16 cellular contexts compared by ENCODE assay signal in genomic region chr3:179739816-179740594, GRCh38.
DNase-seq lines count a peak whose midpoint lies in the region; ATAC-seq and TF ChIP-seq lines count a peak whose summit lies in the region.
"Had no signal": no experiment of that assay in that cellular context is flagged by ENCODE, and none has a peak within 500 bp of the region (broad histone marks: within the 10 kb centered on the region; RNA-seq: fewer than 3 reads in every experiment).

No MANE protein-coding gene starts in this region.

- no peak overlapping the region for H3K4me3 ChIP-seq in CD8-positive, alpha-beta memory T cell (ENCODE audit: low read length)
- H3K4me3 ChIP-seq in PC-3 (ENCODE audit: low read length) = no peak overlapping the region
- H3K4me3 ChIP-seq in mucosa of descending colon = no peak overlapping the region
- H3K4me3 ChIP-seq: BLaER1 treated with 17β-estradiol and CSF1 and Interleukin-3, amounts not matched to agents 10 nM and 100 nM; MG63 had no signal

- TF ChIP-seq CTCF in PC-3 (conservative IDR thresholded peaks at IDR 0.05; ENCODE audit: low read depth, low read length) (no peak), mucosa of descending colon (IDR thresholded peaks at IDR 0.05) (no peak)

- CTCF ChIA-PET in CD8-positive, alpha-beta memory T cell (lab: Charles Lee) = no interaction called here
- CTCF ChIA-PET in PC-3 (lab: Charles Lee) = no interaction called here

- no peaks in the 10 kb centered on the region for H3F3A ChIP-seq in PC-3 (ENCODE audit: low read length, unreplicated experiment)

- no peaks in the 10 kb centered on the region for H3K4me1 ChIP-seq in CD8-positive, alpha-beta memory T cell (ENCODE audit: insufficient read depth, low read length)
- peaks cover 5% of the 10 kb centered on the region; the same call in 1 of the 2 replicates for H3K4me1 ChIP-seq in PC-3 (ENCODE audit: insufficient read depth, low read length)
- H3K4me1 ChIP-seq in mucosa of descending colon (ENCODE audit: low read depth) = no peaks in the 10 kb centered on the region

- H3K36me3 ChIP-seq in CD8-positive, alpha-beta memory T cell (ENCODE audit: insufficient read depth, low read length) = no peaks in the 10 kb centered on the region
- peaks cover 4% of the 10 kb centered on the region; the same call in 1 of the 2 replicates for H3K36me3 ChIP-seq in PC-3 (ENCODE audit: low read depth, low read length)
- H3K36me3 ChIP-seq in mucosa of descending colon (ENCODE audit: low read depth) = no peaks in the 10 kb centered on the region

- H3K27me3 ChIP-seq in CD8-positive, alpha-beta memory T cell (ENCODE audit: insufficient read depth, low read length, poor library complexity, severe bottlenecking) = no peaks in the 10 kb centered on the region
- H3K27me3 ChIP-seq in PC-3 (ENCODE audit: low read length) = no peaks in the 10 kb centered on the region
- H3K27me3 ChIP-seq: BLaER1 treated with 17β-estradiol and CSF1 and Interleukin-3, amounts not matched to agents 10 nM and 100 nM; MG63 had no signal

- H3K79me2 ChIP-seq in PC-3 (ENCODE audit: low read length) = no peaks in the 10 kb centered on the region

- H4K20me1 ChIP-seq in PC-3 (ENCODE audit: low read length) = no peaks in the 10 kb centered on the region

- peak overlapping the region in 7 of 8 donors; percentile 65 to 95 (median 86) for H3K27ac Mint-ChIP-seq in CD8-positive, alpha-beta memory T cell

- peak overlapping the region in 6 of 7 donors; percentile 71 to 90 (median 82) for H3K4me3 Mint-ChIP-seq in CD8-positive, alpha-beta memory T cell
- H3K4me3 Mint-ChIP-seq: H9 had no signal

- no peak overlapping the region for H3K27ac ChIP-seq in CD8-positive, alpha-beta memory T cell (ENCODE audit: low read depth, low read length)
- no peak overlapping the region for H3K27ac ChIP-seq in PC-3 (ENCODE audit: low read length)
- H3K27ac ChIP-seq: BLaER1 treated with 17β-estradiol and CSF1 and Interleukin-3, amounts not matched to agents 10 nM and 100 nM had no signal

- BruUV-seq in PC-3 (replicated peaks; lab: Mats Ljungman, UMichigan) = no TSS peak

- DNase-seq in CD8-positive, alpha-beta memory T cell = no peak
- DNase-seq in PC-3 (peak; percentile 7), mucosa of descending colon (no peak)
- DNase-seq: GF-D8, H9, MG63, NCI-H1092, NCI-H146, NCI-H2081, SHP77 treated with DMSO at 0.1 percent for 48 hours had no signal

- POLR2A ChIA-PET in CD8-positive, alpha-beta memory T cell (lab: Charles Lee) = no interaction called here
- POLR2A ChIA-PET in PC-3 (lab: Charles Lee; ENCODE audit: unreplicated experiment) = no interaction called here

- peaks cover 0 to 12% (median 5%) of the 10 kb centered on the region in 3 donors for H3K4me1 Mint-ChIP-seq in CD8-positive, alpha-beta memory T cell

- H3K9me3 Mint-ChIP-seq in CD8-positive, alpha-beta memory T cell = no peaks in the 10 kb centered on the region
- H3K9me3 Mint-ChIP-seq: H9 had no signal

- intact Hi-C loops in PC-3 (cut with micrococcal nuclease) = no loop called here
- intact Hi-C loops in mucosa of descending colon (cut with DNase I, micrococcal nuclease) = no loop called here

- no peak overlapping the region for H3K9ac ChIP-seq in PC-3 (ENCODE audit: low read length)
- H3K9ac ChIP-seq: BLaER1 treated with 17β-estradiol and CSF1 and Interleukin-3, amounts not matched to agents 10 nM and 100 nM had no signal

- no peak overlapping the region for H2AFZ ChIP-seq in PC-3 (ENCODE audit: low read length)

- ATAC-seq in PC-3 (peak; percentile 68), esophagus mucosa (peak; percentile 55), mucosa of descending colon (peak; percentile 61), GM18867 (IDR thresholded peaks at IDR 0.05; ENCODE audit: unreplicated experiment) (no peak), HG03097 (IDR thresholded peaks at IDR 0.05; ENCODE audit: low FRiP score, unreplicated experiment) (no peak), GM21515 (IDR thresholded peaks at IDR 0.05; ENCODE audit: unreplicated experiment) (no peak), GM19463 (IDR thresholded peaks at IDR 0.05; ENCODE audit: unreplicated experiment) (no peak)

- H3K9me2 ChIP-seq in PC-3 (replicated peaks; ENCODE audit: low read length) = no peaks in the 10 kb centered on the region

- no peaks in the 10 kb centered on the region for H3K9me3 ChIP-seq in CD8-positive, alpha-beta memory T cell (ENCODE audit: low read length)
- no peaks in the 10 kb centered on the region for H3K9me3 ChIP-seq in PC-3 (ENCODE audit: low read length)
- H3K9me3 ChIP-seq in mucosa of descending colon = no peaks in the 10 kb centered on the region
- H3K9me3 ChIP-seq: BLaER1 treated with 17β-estradiol and CSF1 and Interleukin-3, amounts not matched to agents 10 nM and 100 nM; MG63 had no signal

- H3K36me3 Mint-ChIP-seq in CD8-positive, alpha-beta memory T cell = peaks cover 11 to 57% (median 24%) of the 10 kb centered on the region in 3 donors

- H3K27me3 Mint-ChIP-seq in CD8-positive, alpha-beta memory T cell = peaks cover 0 to 1% of the 10 kb centered on the region in 2 donors

- H3K4me2 ChIP-seq in PC-3 (ENCODE audit: low read length) = no peak overlapping the region
- H3K4me2 ChIP-seq: BLaER1 treated with 17β-estradiol and CSF1 and Interleukin-3, amounts not matched to agents 10 nM and 100 nM had no signal

Comparison
In these comparisons a context has a peak if more than half of its experiments do, and no peak if none do; other contexts are left out.
1. ATAC-seq: peak in PC-3 (single experiment), esophagus mucosa (single experiment) and mucosa of descending colon (single experiment); none in GM18867 (single experiment), HG03097 (single experiment), GM21515 (single experiment) and GM19463 (single experiment).